ENCODE assay signal across 8 cellular contexts in genomic region chr1:41739061-41739955, GRCh38.
DNase-seq lines count a peak whose midpoint lies in the region; ATAC-seq and TF ChIP-seq lines count a peak whose summit lies in the region.

No MANE protein-coding gene starts in this region.

- DNase-seq in NCI-H187 treated with DMSO at 0.1 percent for 48 hours (lab: John Stamatoyannopoulos, UW) (peak; percentile 24), activated T-cell treated with anti-CD3 and anti-CD28 coated beads for 24 hours (ENCODE audit: low read depth) (peak; percentile 84), fibroblast of lung (ENCODE audit: low read depth in 2 of 2) (peak in 1 of 2 donors; percentile 86), pons (ENCODE audit: low spot score) (peak; percentile 64), upper lobe of left lung (peak; percentile 92 to 97), inferior parietal cortex (ENCODE audit: extremely low spot score) (no peak)

- peak overlapping the region; percentile 80 for H2AFZ ChIP-seq in fibroblast of lung (ENCODE audit: low read length)

- TF ChIP-seq CTCF in fibroblast of lung (conservative IDR thresholded peaks at IDR 0.05 in 1 of 2, IDR thresholded peaks at IDR 0.05 in 1 of 2; ENCODE audit: low read depth in 1 of 2, low read length in 2 of 2) (no peak), upper lobe of left lung (IDR thresholded peaks at IDR 0.05) (no peak)

- TF ChIP-seq POLR2A in upper lobe of left lung (IDR thresholded peaks at IDR 0.05), result peak in 2 of 4 donors; percentile 17 to 66

- H3K9me3 ChIP-seq in BLaER1 (no peaks in the 10 kb centered on the region), fibroblast of lung (ENCODE audit: control insufficient read depth, insufficient read depth, low read depth, low read length) (no peaks in the 10 kb centered on the region), upper lobe of left lung (no peaks in the 10 kb centered on the region)

- WGBS in upper lobe of left lung, 2 donors, result 14% methylated on average over 20 to 21 of the region's 21 CpGs

- peak in 3 of 4 donors; percentile 56 to 94 (median 82) for TF ChIP-seq EP300 in upper lobe of left lung (IDR thresholded peaks at IDR 0.05)

- H3K4me2 ChIP-seq in BLaER1, result peak overlapping the region; percentile 79
- H3K4me2 ChIP-seq in fibroblast of lung (ENCODE audit: extremely low read depth, insufficient read depth, low read length), result peak overlapping the region; percentile 27

- H4K20me1 ChIP-seq in BLaER1 (no peaks in the 10 kb centered on the region), fibroblast of lung (ENCODE audit: control insufficient read depth, extremely low read depth, insufficient read depth, low read length) (no peaks in the 10 kb centered on the region)

- H3K9ac ChIP-seq in BLaER1, result peak overlapping the region; percentile 73
- H3K9ac ChIP-seq in fibroblast of lung (ENCODE audit: insufficient read depth, low read length), result no peak overlapping the region

- peaks cover 79% of the 10 kb centered on the region for H3K4me1 ChIP-seq in BLaER1
- peaks cover 17% of the 10 kb centered on the region for H3K4me1 ChIP-seq in fibroblast of lung (ENCODE audit: control insufficient read depth, extremely low read depth, insufficient read depth, low read length)
- peaks cover 45 to 73% (median 58%) of the 10 kb centered on the region in 4 donors for H3K4me1 ChIP-seq in upper lobe of left lung

- peak overlapping the region; percentile 47 for H3K4me3 ChIP-seq in BLaER1
- no peak overlapping the region for H3K4me3 ChIP-seq in fibroblast of lung (replicated peaks in 1 of 4; ENCODE audit: control extremely low read depth in 1 of 4, insufficient read depth in 1 of 4, low read depth in 3 of 4, low read length in 4 of 4)
- H3K4me3 ChIP-seq in upper lobe of left lung, result peak overlapping the region in 3 of 4 donors; percentile 16 to 32 (median 24)

- H3K27me3 ChIP-seq in BLaER1 (no peaks in the 10 kb centered on the region), fibroblast of lung (ENCODE audit: control insufficient read depth, insufficient read depth, low read length) (no peaks in the 10 kb centered on the region), upper lobe of left lung (no peaks in the 10 kb centered on the region)

- H3K27ac ChIP-seq in BLaER1, result peak overlapping the region; percentile 89
- H3K27ac ChIP-seq in fibroblast of lung (ENCODE audit: insufficient read depth, low read length), result peak overlapping the region; percentile 41
- peak overlapping the region; percentile 82 to 91 (median 88) for H3K27ac ChIP-seq in upper lobe of left lung

- no peaks in the 10 kb centered on the region for H3K36me3 ChIP-seq in BLaER1
- H3K36me3 ChIP-seq in fibroblast of lung (ENCODE audit: control insufficient read depth, insufficient read depth, low read length), result no peaks in the 10 kb centered on the region
- H3K36me3 ChIP-seq in upper lobe of left lung, result no peaks in the 10 kb centered on the region

- H3K79me2 ChIP-seq in fibroblast of lung (ENCODE audit: control insufficient read depth, insufficient read depth, low read length), result no peaks in the 10 kb centered on the region

- ATAC-seq in GM21447 (IDR thresholded peaks at IDR 0.05; ENCODE audit: unreplicated experiment) (peak; percentile 69), upper lobe of left lung (ENCODE audit: low FRiP score in 2 of 2) (peak; percentile 87 to 88)

Comparison
In these comparisons a context has a peak if more than half of its experiments do, and no peak if none do; other contexts are left out.
1. H3K4me3 ChIP-seq: peak in BLaER1 (single experiment) and upper lobe of left lung (3 of 4); none in fibroblast of lung (0 of 4).
2. Peak in every context shown above with its lines, with median percentiles within 50 percentile points of each other: H3K27ac ChIP-seq.